32 cellular contexts compared by ENCODE assay signal in the genomic region with DNA sequence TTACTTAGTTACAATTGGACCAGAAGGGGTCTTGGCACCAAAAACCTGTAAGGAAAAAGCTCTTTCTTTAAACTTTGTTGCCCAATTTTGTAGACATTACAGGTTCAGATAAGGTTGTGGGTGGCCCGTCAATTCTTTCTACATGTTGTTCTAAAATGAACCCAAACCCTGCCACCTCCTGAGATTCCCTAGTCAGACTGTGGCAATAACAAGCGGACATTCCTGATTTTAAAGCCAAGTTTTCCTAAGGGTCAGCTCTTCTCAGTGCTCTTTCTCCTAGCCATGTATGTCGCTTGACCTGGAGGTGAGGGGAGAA. TPM values are rescaled to one million over a fixed set of nuclear protein-coding genes. Genes with fewer than 3 reads are reported as not detected.
DNase-seq lines count a peak whose midpoint lies in the region; ATAC-seq, FAIRE-seq and TF ChIP-seq lines count a peak whose summit lies in the region.
"Had no signal": no experiment of that assay in that cellular context is flagged by ENCODE, and none has a peak within 500 bp of the region (broad histone marks: within the 10 kb centered on the region; RNA-seq: fewer than 3 reads in every experiment).

No MANE protein-coding gene starts in this region.

- TF ChIP-seq CTCF in A549 (IDR thresholded peaks at IDR 0.05) (no peak), body of pancreas (IDR thresholded peaks at IDR 0.05) (no peak), right atrium auricular region (IDR thresholded peaks at IDR 0.05) (no peak)

- peaks cover 0 to 12% of the 10 kb centered on the region in 2 donors for H3K27me3 Mint-ChIP-seq in effector memory CD8-positive, alpha-beta T cell
- H3K27me3 Mint-ChIP-seq: T-cell had no signal

- no peak for TF ChIP-seq EP300 in A549 (IDR thresholded peaks at IDR 0.05)

- FAIRE-seq in A549 (lab: Jason Lieb, UNC): no peak
- FAIRE-seq: endometrium, HepG2 had no signal

- WGBS in A549 (ENCODE audit: missing lambda C conversion rate): 94% methylated on average over 3 of the region's 3 CpGs
- 86 to 87% methylated on average over 3 of the region's 3 CpGs for WGBS in body of pancreas, 2 donors

- no peaks in the 10 kb centered on the region for H3K27me3 ChIP-seq in body of pancreas
- no peaks in the 10 kb centered on the region for H3K27me3 ChIP-seq in right atrium auricular region
- H3K27me3 ChIP-seq: esophagus squamous epithelium, neural progenitor cell, right lobe of liver, vagina had no signal

- 0 out of 3 replicates have a peak, but pooled peaks cover 6% of the 10 kb centered on the region for H3K4me1 ChIP-seq in A549
- no peaks in the 10 kb centered on the region for H3K4me1 ChIP-seq in body of pancreas
- peaks cover 0 to 12% of the 10 kb centered on the region in 2 donors for H3K4me1 ChIP-seq in right atrium auricular region

- H3K27ac Mint-ChIP-seq in effector memory CD8-positive, alpha-beta T cell: no peak overlapping the region
- H3K27ac Mint-ChIP-seq: activated naive CD8-positive, alpha-beta T cell treated with anti-CD3 and anti-CD28 coated beads, Interleukin-2, amount 10 ng/mL, durations not matched to agents 7 days and 5 days; immature natural killer cell; neural progenitor cell; stimulated activated effector memory CD8-positive, alpha-beta T cell treated with anti-CD3 and anti-CD28 coated beads, Interleukin-12 subunit alpha, Interleukin-12 subunit beta, amount 100 ng/mL, for 72 hours; T-cell had no signal

- H3K4me3 Mint-ChIP-seq in effector memory CD8-positive, alpha-beta T cell: no peak overlapping the region
- H3K4me3 Mint-ChIP-seq: activated naive CD8-positive, alpha-beta T cell treated with anti-CD3 and anti-CD28 coated beads, Interleukin-2, amount 10 ng/mL, durations not matched to agents 7 days and 5 days; immature natural killer cell; neural progenitor cell; stimulated activated effector memory CD8-positive, alpha-beta T cell treated with anti-CD3 and anti-CD28 coated beads, Interleukin-12 subunit alpha, Interleukin-12 subunit beta, amount 100 ng/mL, for 72 hours; T-cell had no signal

- peaks cover 7 to 13% of the 10 kb centered on the region in 2 donors for H3K4me1 Mint-ChIP-seq in effector memory CD8-positive, alpha-beta T cell (ENCODE audit: low read depth in 2 of 2)
- H3K4me1 Mint-ChIP-seq: neural progenitor cell had no signal

- no peak for TF ChIP-seq POLR2A in A549 (IDR thresholded peaks at IDR 0.05; ENCODE audit: low read length)
- no peak for TF ChIP-seq POLR2A in body of pancreas (IDR thresholded peaks at IDR 0.05)

- TF ChIP-seq RAD21 in A549 (conservative IDR thresholded peaks at IDR 0.05 in 1 of 2, IDR thresholded peaks at IDR 0.05 in 1 of 2): no peak

- no peaks in the 10 kb centered on the region for H3K36me3 Mint-ChIP-seq in effector memory CD8-positive, alpha-beta T cell (ENCODE audit: insufficient read depth)
- H3K36me3 Mint-ChIP-seq: activated naive CD8-positive, alpha-beta T cell treated with anti-CD3 and anti-CD28 coated beads, Interleukin-2, amount 10 ng/mL, durations not matched to agents 7 days and 5 days; immature natural killer cell; stimulated activated effector memory CD8-positive, alpha-beta T cell treated with anti-CD3 and anti-CD28 coated beads, Interleukin-12 subunit alpha, Interleukin-12 subunit beta, amount 100 ng/mL, for 72 hours; T-cell had no signal

- H3K27ac ChIP-seq in A549 (no peak overlapping the region; a peak in 1 of 6 replicates), body of pancreas (no peak overlapping the region), right atrium auricular region (peak overlapping the region; percentile 53 to 80)
- H3K27ac ChIP-seq: neural progenitor cell, right lobe of liver, RWPE1, vagina, WERI-Rb-1 had no signal

- intact Hi-C loops in body of pancreas (cut with DNase I) (no loop called here), sciatic nerve (cut with DNase I) (no loop called here)

- POLR2A ChIA-PET in A549 (lab: Yijun Ruan, JAX): no interaction called here

- ATAC-seq in A549: no peak
- peak; percentile 17 for ATAC-seq in body of pancreas
- peak; percentile 33 for ATAC-seq in sciatic nerve
- ATAC-seq in effector memory CD8-positive, alpha-beta T cell (replicated peaks): no peak
- ATAC-seq: HepG2; left colon; right lobe of liver; stimulated activated effector memory CD8-positive, alpha-beta T cell treated with anti-CD3 and anti-CD28 coated beads, Interleukin-12 subunit alpha, Interleukin-12 subunit beta, amount 100 ng/mL, for 72 hours; T-cell had no signal

- H3K4me3 ChIP-seq in A549 (no peak overlapping the region), body of pancreas (no peak overlapping the region), right atrium auricular region (no peak overlapping the region)
- H3K4me3 ChIP-seq: esophagus squamous epithelium, neural progenitor cell, right lobe of liver, vagina had no signal

- DNase-seq in A549 (ENCODE audit: low read depth in 1 of 2, low spot score in 1 of 2): no peak
- no peak for DNase-seq in body of pancreas
- DNase-seq in right atrium auricular region (ENCODE audit: low spot score): no peak
- no peak for DNase-seq in sciatic nerve (ENCODE audit: low spot score)
- no peak for DNase-seq in NCI-H1105 treated with DMSO at 0.1 percent for 48 hours (lab: John Stamatoyannopoulos, UW)
- no peak for DNase-seq in effector memory CD8-positive, alpha-beta T cell
- no peak for DNase-seq in NCI-H748 (lab: John Stamatoyannopoulos, UW; ENCODE audit: unreplicated experiment)
- DNase-seq in effector CD8-positive, alpha-beta T cell (lab: John Stamatoyannopoulos, UW): no peak
- DNase-seq: activated CD4-positive, alpha-beta T cell treated with anti-CD3 and anti-CD28 coated beads for 4 hours; activated gamma-delta T cell; activated naive CD8-positive, alpha-beta T cell treated with anti-CD3 and anti-CD28 coated beads, Interleukin-2, amount 10 ng/mL, durations not matched to agents 7 days and 5 days; cerebellar nuclear complex; dermis blood vessel endothelial cell; esophagus squamous epithelium; GDM1; HCEC 1CT; immature natural killer cell; Kasumi-1; left colon; mesendoderm; NCI-H446; posterior cingulate gyrus; right lobe of liver; T-cell; WERI-Rb-1 had no signal

- H3K9me3 Mint-ChIP-seq in effector memory CD8-positive, alpha-beta T cell: no peaks in the 10 kb centered on the region
- H3K9me3 Mint-ChIP-seq: activated naive CD8-positive, alpha-beta T cell treated with anti-CD3 and anti-CD28 coated beads, Interleukin-2, amount 10 ng/mL, durations not matched to agents 7 days and 5 days; immature natural killer cell; stimulated activated effector memory CD8-positive, alpha-beta T cell treated with anti-CD3 and anti-CD28 coated beads, Interleukin-12 subunit alpha, Interleukin-12 subunit beta, amount 100 ng/mL, for 72 hours; T-cell had no signal

- CTCF ChIA-PET in A549 (lab: Yijun Ruan, JAX): interaction anchor here (0.8 to 1.3 kb wide), 3 partner anchors 12 to 64 kb away, joined by 3 to 6 read pairs (median 3); no protein-coding TSS in a partner anchor

- 0 out of 3 replicates have a peak overlapping the region, but pooled peaks have one; percentile 18 for H3K4me2 ChIP-seq in A549
- H3K4me2 ChIP-seq: neural progenitor cell had no signal

- H3K9me3 ChIP-seq in A549 (no peaks in the 10 kb centered on the region), body of pancreas (no peaks in the 10 kb centered on the region), right atrium auricular region (no peaks in the 10 kb centered on the region)
- H3K9me3 ChIP-seq: esophagus squamous epithelium, right lobe of liver, vagina had no signal

- no peaks in the 10 kb centered on the region for H3K36me3 ChIP-seq in body of pancreas (replicated peaks in 1 of 2; ENCODE audit: insufficient read depth in 1 of 2, low read depth in 2 of 2)
- H3K36me3 ChIP-seq in right atrium auricular region: no peaks in the 10 kb centered on the region
- H3K36me3 ChIP-seq: esophagus squamous epithelium, neural progenitor cell, right lobe of liver, vagina, WERI-Rb-1 had no signal

TF ChIP-seq in A549, 52 proteins besides CTCF, POLR2A, EP300 and RAD21 (continues in another document):
- TF ChIP-seq RFX5 (IDR thresholded peaks at IDR 0.05) (no peak), GATA3 (IDR thresholded peaks at IDR 0.05; ENCODE audit: borderline replicate concordance) (no peak)

RNA-seq across cellular contexts. Expression of gene GSG1, which starts 45.0 kb away (rescaled TPM):
- polyA plus RNA-seq in A549 (2011; rRNA removed) (not detected in 2 replicates), A549 (2017; fragmentation: RNase III; extraction: RNeasy Plus Mini Kit Qiagen cat#74134 plus additional on column Dnase treatment) (0.06 to 0.26 TPM (median 0.16 TPM) in 3 replicates)
- 0.06 and 0.09 TPM in 2 replicates for polyA plus RNA-seq in A549 (2012; cell fraction: cytosol; rRNA removed)
- polyA plus RNA-seq in A549 (2012; cell fraction: nucleus; rRNA removed): 0.07 and 0.10 TPM in 2 replicates
- 0.25 TPM in 1 of 2 replicates, not detected in the other for polyA minus RNA-seq in A549 (2011; rRNA and poly(A)+ RNA removed)
- total RNA-seq in body of pancreas (1 to 10 TPM in 1 of 2 donors, under 1 TPM in 1; 0.66 to 2.1 TPM), right atrium auricular region (not detected), sciatic nerve (not detected)
- total RNA-seq: activated CD8-positive, alpha-beta memory T cell treated with anti-CD3 and anti-CD28 coated beads for 36 hours; activated naive CD8-positive, alpha-beta T cell treated with anti-CD3 and anti-CD28 coated beads, Interleukin-2, amount 10 ng/mL, durations not matched to agents 7 days and 5 days; dermis blood vessel endothelial cell; esophagus squamous epithelium; HepG2; left colon; right lobe of liver; T-cell; vagina had no signal
- polyA plus RNA-seq: HepG2 had no signal

RNA-seq across cellular contexts. Expression of gene EMP1, which starts 48.0 kb away (rescaled TPM):
- polyA plus RNA-seq in A549 (2011; rRNA removed): 21.2 and 25.5 TPM in 2 replicates
- 21.6 and 34.9 TPM in 2 replicates for polyA plus RNA-seq in A549 (2012; cell fraction: cytosol; rRNA removed)
- 51.4 and 74.9 TPM in 2 replicates for polyA plus RNA-seq in A549 (2012; cell fraction: nucleus; rRNA removed)
- polyA plus RNA-seq in A549 (2017; fragmentation: RNase III; extraction: RNeasy Plus Mini Kit Qiagen cat#74134 plus additional on column Dnase treatment): 17.3 to 27.0 TPM (median 19.2 TPM) in 3 replicates
- 32.7 and 49.1 TPM in 2 replicates for polyA minus RNA-seq in A549 (2011; rRNA and poly(A)+ RNA removed)
- total RNA-seq in body of pancreas: 10 to 100 TPM; 29.0 to 40.5 TPM
- 100 to 1,000 TPM; 188 to 208 TPM for total RNA-seq in right atrium auricular region
- total RNA-seq in sciatic nerve: 413 TPM

Comparison
In these comparisons a context has a peak if more than half of its experiments do, and no peak if none do; other contexts are left out.
1. ATAC-seq: peak in body of pancreas (single experiment) and sciatic nerve (single experiment); none in A549 (0 of 2) and effector memory CD8-positive, alpha-beta T cell (single experiment).
2. H3K27ac ChIP-seq: peak in right atrium auricular region (2 of 2); none in A549 (0 of 2) and body of pancreas (0 of 4).